In genomic region chr5:65883461-65883860, GRCh38 we compare ENCODE assay signal across 24 cellular contexts.
"Had no signal": no experiment of that assay in that cellular context is flagged by ENCODE, and none has a peak within 500 bp of the region (broad histone marks: within the 10 kb centered on the region; RNA-seq: fewer than 3 reads in every experiment).

No MANE protein-coding gene starts in this region.

- H3K27me3 ChIP-seq: esophagus muscularis mucosa, foreskin keratinocyte, neutrophil, testis, tibial artery had no signal

- DNase-seq: cerebellar nuclear complex; cortex of kidney; effector CD8-positive, alpha-beta T cell; endodermal cell; foreskin keratinocyte; kidney; mesenchymal stem cell; natural killer cell; right cardiac atrium; stimulated activated CD4-positive, alpha-beta T cell treated with anti-CD3 and anti-CD28 coated beads, Interleukin-12 subunit alpha, Interleukin-12 subunit beta, amount 100 ng/mL, for 4 hours; stimulated activated CD4-positive, alpha-beta T cell treated with anti-CD3 and anti-CD28 coated beads, Interleukin-1b, Interleukin-23, amount 100 ng/mL, for 48 hours; stimulated activated CD4-positive, alpha-beta T cell treated with anti-CD3 and anti-CD28 coated beads, Interleukin-4, amount 100 ng/mL, for 1 hour; stimulated activated CD8-positive, alpha-beta memory T cell treated with anti-CD3 and anti-CD28 coated beads, Interleukin-4, amount 100 ng/mL, for 48 hours; stimulated activated naive CD4-positive, alpha-beta T cell; stimulated activated naive CD8-positive, alpha-beta T cell treated with anti-CD3 and anti-CD28 coated beads, Interleukin-15, amount 100 ng/mL, for 72 hours; testis; tibial artery had no signal

- H3K27ac ChIP-seq: epithelial cell of prostate, esophagus muscularis mucosa, foreskin keratinocyte, neutrophil, parathyroid adenoma, prostate gland, testis, tibial artery had no signal

- H3K4me3 ChIP-seq: esophagus muscularis mucosa, lung, prostate gland, smooth muscle cell, testis, tibial artery had no signal
